Comparison of ENCODE assay signal across 14 cellular contexts in the genomic region with DNA sequence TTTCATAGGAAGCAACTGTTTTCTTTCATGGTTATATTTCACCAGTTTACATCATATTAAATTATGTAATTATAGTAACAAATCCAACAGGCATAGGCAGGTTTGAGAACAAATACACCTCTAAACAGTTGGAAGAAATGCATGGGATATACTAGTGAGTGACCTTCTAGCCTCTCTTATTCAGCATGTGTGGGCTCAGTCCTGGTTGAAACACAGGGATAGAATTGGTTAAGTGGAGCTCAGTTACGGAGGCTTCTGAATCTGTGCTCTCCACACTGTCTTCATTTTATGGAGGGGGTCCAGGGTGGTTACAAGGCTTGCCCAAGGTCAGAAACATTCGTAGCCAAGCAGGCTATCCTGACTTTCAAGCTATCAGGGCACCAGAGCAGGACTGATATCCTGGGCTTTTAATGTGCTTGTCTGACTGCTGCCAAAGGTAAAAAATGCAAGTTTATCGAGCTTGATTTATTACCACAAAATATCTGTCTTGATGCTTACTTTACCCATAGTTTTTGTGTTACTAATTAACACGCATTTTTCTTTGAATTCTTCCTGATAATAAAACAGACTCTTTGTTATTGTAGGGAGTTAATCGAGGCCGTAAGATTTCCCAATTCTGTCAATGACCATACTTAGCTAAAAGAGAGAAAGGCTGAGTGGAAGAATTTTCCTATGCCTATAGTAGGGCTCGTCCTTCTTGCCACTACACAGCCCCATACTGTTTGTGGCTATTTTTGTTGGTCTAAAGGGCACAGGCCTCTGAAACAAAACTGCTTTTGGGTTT.
DNase-seq lines count a peak whose midpoint lies in the region; ATAC-seq, FAIRE-seq and TF ChIP-seq lines count a peak whose summit lies in the region.
"Had no signal": no experiment of that assay in that cellular context is flagged by ENCODE, and none has a peak within 500 bp of the region (broad histone marks: within the 10 kb centered on the region; RNA-seq: fewer than 3 reads in every experiment).

No MANE protein-coding gene starts in this region.

- intact Hi-C loops in body of pancreas (cut with DNase I) (no loop called here), pancreas (cut with DNase I) (no loop called here)

- H3K9me3 ChIP-seq in body of pancreas (no peaks in the 10 kb centered on the region), right atrium auricular region (no peaks in the 10 kb centered on the region), pancreas (no peaks in the 10 kb centered on the region)

- ATAC-seq in body of pancreas: peak; percentile 81
- peak; percentile 59 to 78 (median 71) for ATAC-seq in pancreas
- ATAC-seq in GM18870 (IDR thresholded peaks at IDR 0.05; ENCODE audit: unreplicated experiment): no peak
- ATAC-seq: sciatic nerve had no signal

- peaks cover 34% of the 10 kb centered on the region for H3K4me1 ChIP-seq in body of pancreas
- H3K4me1 ChIP-seq in right atrium auricular region: peaks cover 0 to 25% of the 10 kb centered on the region in 2 donors
- H3K4me1 ChIP-seq in pancreas: peaks cover 6 to 21% (median 20%) of the 10 kb centered on the region in 3 donors

- H3K4me3 ChIP-seq in body of pancreas: no peak overlapping the region
- H3K4me3 ChIP-seq in right atrium auricular region: no peak overlapping the region
- no peak overlapping the region for H3K4me3 ChIP-seq in pancreas

- no peak for TF ChIP-seq POLR2A in body of pancreas (IDR thresholded peaks at IDR 0.05)

- WGBS in body of pancreas, 2 donors: 18 to 21% methylated on average over 7 of the region's 7 CpGs
- 13% methylated on average over 7 of the region's 7 CpGs for WGBS in pancreas, 2 donors

- H3K27me3 ChIP-seq in body of pancreas (no peaks in the 10 kb centered on the region), right atrium auricular region (no peaks in the 10 kb centered on the region), pancreas (no peaks in the 10 kb centered on the region)

- H3K36me3 ChIP-seq in body of pancreas (replicated peaks in 1 of 2; ENCODE audit: insufficient read depth in 1 of 2, low read depth in 2 of 2) (no peaks in the 10 kb centered on the region), right atrium auricular region (no peaks in the 10 kb centered on the region), pancreas (no peaks in the 10 kb centered on the region)

- H3K27ac ChIP-seq in body of pancreas (peak overlapping the region; percentile 54 to 72 (median 65)), right atrium auricular region (peak overlapping the region; percentile 71 to 73), pancreas (peak overlapping the region in 3 of 4 donors; percentile 4 to 72 (median 61))

- in situ Hi-C loops in Caki2 (cut with HindIII; ENCODE audit: low pct_unique_long_range_greater_than_20kb, low sequenced_read_pairs): no loop called here

- DNase-seq in Caki2 (ENCODE audit: low read depth) (peak; percentile 52), body of pancreas (peak in 1 of 4 donors; percentile 20), right atrium auricular region (ENCODE audit: low spot score) (no peak), pancreas (peak in 1 of 6 donors; percentile 24), mucosa of gallbladder (ENCODE audit: low spot score) (no peak), activated gamma-delta T cell (lab: John Stamatoyannopoulos, UW) (no peak)
- no peak for DNase-seq in central memory CD4-positive, alpha-beta T cell
- DNase-seq: activated CD4-positive, alpha-beta T cell treated with anti-CD3 and anti-CD28 coated beads, Interleukin-2, amount 50 U/mL, for 1 hour; activated T-cell treated with anti-CD3 and anti-CD28 coated beads, Interleukin-2, amount 50 U/mL, for 24 hours; dermis blood vessel endothelial cell; NCI-H2171; stimulated activated CD4-positive, alpha-beta T cell treated with anti-CD3 and anti-CD28 coated beads, Interleukin-4, amount 100 ng/mL, for 4 hours had no signal

- FAIRE-seq in pancreas (lab: Jason Lieb, UNC): no peak

- TF ChIP-seq CTCF in body of pancreas (IDR thresholded peaks at IDR 0.05) (no peak), right atrium auricular region (IDR thresholded peaks at IDR 0.05) (no peak), pancreas (IDR thresholded peaks at IDR 0.05) (no peak)
